8 cellular contexts compared by ENCODE assay signal in genomic region chr3:141336672-141337522, GRCh38. TPM values are rescaled to one million over a fixed set of nuclear protein-coding genes. Genes with fewer than 3 reads are reported as not detected.
DNase-seq lines count a peak whose midpoint lies in the region; ATAC-seq and TF ChIP-seq lines count a peak whose summit lies in the region.

No MANE protein-coding gene starts in this region.

- no peaks in the 10 kb centered on the region for H3K4me1 ChIP-seq in CD4-positive, alpha-beta memory T cell (ENCODE audit: insufficient read depth, low read length)

- CTCF ChIA-PET in CD4-positive, alpha-beta memory T cell (lab: Charles Lee; ENCODE audit: partially characterized antibody) = interaction anchor here (1.0 kb wide), 1 partner anchor 24 kb away, joined by 3 read pairs; no protein-coding TSS in a partner anchor
- CTCF ChIA-PET in activated CD4-positive, alpha-beta T cell treated with anti-CD3 and anti-CD28 coated beads for 36 hours (lab: Charles Lee) = interaction anchor here (0.6 to 1.6 kb wide), 5 partner anchors 12 to 105 kb away, joined by 3 to 4 read pairs (median 3); no protein-coding TSS in a partner anchor

- peaks cover 23% of the 10 kb centered on the region for H3K4me1 Mint-ChIP-seq in dendritic cell treated with granulocyte-macrophage colony-stimulating factor and Interleukin-4, amounts not matched to agents 40 ng/mL and 50 ng/mL, for 4 days (ENCODE audit: low read depth)
- H3K4me1 Mint-ChIP-seq in type B pancreatic cell (ENCODE audit: unreplicated experiment) = peaks cover 28% of the 10 kb centered on the region
- no peaks in the 10 kb centered on the region for H3K4me1 Mint-ChIP-seq in CD4-positive, alpha-beta memory T cell
- H3K4me1 Mint-ChIP-seq in activated CD4-positive, alpha-beta T cell treated with anti-CD3 and anti-CD28 coated beads for 36 hours = peaks cover 3% of the 10 kb centered on the region

- ATAC-seq in GM21825 (IDR thresholded peaks at IDR 0.05; ENCODE audit: unreplicated experiment) = peak; percentile 88
- no peak for ATAC-seq in activated CD4-positive, alpha-beta T cell treated with anti-CD3 and anti-CD28 coated beads for 36 hours

- H3K9me3 Mint-ChIP-seq in dendritic cell treated with granulocyte-macrophage colony-stimulating factor and Interleukin-4, amounts not matched to agents 40 ng/mL and 50 ng/mL, for 4 days = peaks cover 17% of the 10 kb centered on the region
- peaks cover 4% of the 10 kb centered on the region for H3K9me3 Mint-ChIP-seq in type B pancreatic cell
- H3K9me3 Mint-ChIP-seq in CD4-positive, alpha-beta memory T cell = peaks cover 0 to 4% (median 0%) of the 10 kb centered on the region in 8 donors
- H3K9me3 Mint-ChIP-seq in activated CD4-positive, alpha-beta T cell treated with anti-CD3 and anti-CD28 coated beads for 36 hours (ENCODE audit: low read depth) = no peaks in the 10 kb centered on the region

- no peaks in the 10 kb centered on the region for H3K36me3 Mint-ChIP-seq in dendritic cell treated with granulocyte-macrophage colony-stimulating factor and Interleukin-4, amounts not matched to agents 40 ng/mL and 50 ng/mL, for 4 days (ENCODE audit: low read depth)
- no peaks in the 10 kb centered on the region for H3K36me3 Mint-ChIP-seq in type B pancreatic cell
- no peaks in the 10 kb centered on the region for H3K36me3 Mint-ChIP-seq in CD4-positive, alpha-beta memory T cell
- H3K36me3 Mint-ChIP-seq in activated CD4-positive, alpha-beta T cell treated with anti-CD3 and anti-CD28 coated beads for 36 hours (ENCODE audit: low read depth) = no peaks in the 10 kb centered on the region

- intact Hi-C loops in dendritic cell treated with granulocyte-macrophage colony-stimulating factor and Interleukin-4, amounts not matched to agents 40 ng/mL and 50 ng/mL, for 4 days (cut with micrococcal nuclease) = no loop called here
- intact Hi-C loops in lower leg skin (cut with DNase I; ENCODE audit: low total_unique reads) = no loop called here
- intact Hi-C loops in CD4-positive, alpha-beta memory T cell (cut with micrococcal nuclease) = no loop called here
- intact Hi-C loops in activated CD4-positive, alpha-beta T cell treated with anti-CD3 and anti-CD28 coated beads for 36 hours (cut with DNase I, micrococcal nuclease) = no loop called here

- H3K27me3 Mint-ChIP-seq in dendritic cell treated with granulocyte-macrophage colony-stimulating factor and Interleukin-4, amounts not matched to agents 40 ng/mL and 50 ng/mL, for 4 days = no peaks in the 10 kb centered on the region
- H3K27me3 Mint-ChIP-seq in type B pancreatic cell = no peaks in the 10 kb centered on the region
- H3K27me3 Mint-ChIP-seq in CD4-positive, alpha-beta memory T cell = peaks cover 13 to 18% of the 10 kb centered on the region in 2 donors
- peaks cover 5% of the 10 kb centered on the region for H3K27me3 Mint-ChIP-seq in activated CD4-positive, alpha-beta T cell treated with anti-CD3 and anti-CD28 coated beads for 36 hours

- no peak overlapping the region for H3K27ac ChIP-seq in CD4-positive, alpha-beta memory T cell (ENCODE audit: low read depth, low read length)

- H3K4me3 Mint-ChIP-seq in dendritic cell treated with granulocyte-macrophage colony-stimulating factor and Interleukin-4, amounts not matched to agents 40 ng/mL and 50 ng/mL, for 4 days = no peak overlapping the region
- no peak overlapping the region for H3K4me3 Mint-ChIP-seq in type B pancreatic cell
- H3K4me3 Mint-ChIP-seq in CD4-positive, alpha-beta memory T cell = no peak overlapping the region
- no peak overlapping the region for H3K4me3 Mint-ChIP-seq in activated CD4-positive, alpha-beta T cell treated with anti-CD3 and anti-CD28 coated beads for 36 hours

- TF ChIP-seq CTCF in GM12864 (IDR thresholded peaks at IDR 0.05; ENCODE audit: low read depth, low read length, missing control alignments) = no peak
- TF ChIP-seq CTCF in type B pancreatic cell (conservative IDR thresholded peaks at IDR 0.05) = no peak
- no peak for TF ChIP-seq CTCF in lower leg skin (IDR thresholded peaks at IDR 0.05)

- H3K27ac Mint-ChIP-seq in dendritic cell treated with granulocyte-macrophage colony-stimulating factor and Interleukin-4, amounts not matched to agents 40 ng/mL and 50 ng/mL, for 4 days = peak overlapping the region; percentile 47
- peak overlapping the region; percentile 40 for H3K27ac Mint-ChIP-seq in type B pancreatic cell
- H3K27ac Mint-ChIP-seq in CD4-positive, alpha-beta memory T cell = peak overlapping the region in 1 of 7 donors; percentile 43
- H3K27ac Mint-ChIP-seq in activated CD4-positive, alpha-beta T cell treated with anti-CD3 and anti-CD28 coated beads for 36 hours = no peak overlapping the region

- no peaks in the 10 kb centered on the region for H3K36me3 ChIP-seq in MG63
- H3K36me3 ChIP-seq in CD4-positive, alpha-beta memory T cell (ENCODE audit: insufficient read depth, low read length) = no peaks in the 10 kb centered on the region

- 75 to 76% methylated on average over 12 of the region's 12 CpGs for WGBS in lower leg skin, 2 donors

- no peak for TF ChIP-seq POLR2A in lower leg skin (IDR thresholded peaks at IDR 0.05)

- DNase-seq in GM12864 (ENCODE audit: low read depth) (peak; percentile 94), MG63 (peak; percentile 78), type B pancreatic cell (ENCODE audit: extremely low spot score, unreplicated experiment) (no peak), lower leg skin (ENCODE audit: low spot score in 2 of 2) (no peak)
- no peak for DNase-seq in CD4-positive, alpha-beta memory T cell
- DNase-seq in activated CD4-positive, alpha-beta T cell treated with anti-CD3 and anti-CD28 coated beads for 36 hours = no peak

- no peaks in the 10 kb centered on the region for H3K9me3 ChIP-seq in MG63
- H3K9me3 ChIP-seq in CD4-positive, alpha-beta memory T cell (ENCODE audit: control insufficient read depth in 1 of 2, low read length in 2 of 2) = no peaks in the 10 kb centered on the region

- POLR2A ChIA-PET in CD4-positive, alpha-beta memory T cell (lab: Charles Lee; ENCODE audit: partially characterized antibody) = no interaction called here
- POLR2A ChIA-PET in activated CD4-positive, alpha-beta T cell treated with anti-CD3 and anti-CD28 coated beads for 36 hours (lab: Charles Lee) = no interaction called here

- no peaks in the 10 kb centered on the region for H3K27me3 ChIP-seq in MG63
- H3K27me3 ChIP-seq in CD4-positive, alpha-beta memory T cell (ENCODE audit: insufficient read depth, low read length) = no peaks in the 10 kb centered on the region

- H3K4me3 ChIP-seq in GM12864 (ENCODE audit: low read depth, low read length) (no peak overlapping the region; the same call in 1 of the 2 replicates), MG63 (no peak overlapping the region), lower leg skin (ENCODE audit: low read depth, poor library complexity, severe bottlenecking) (no peak overlapping the region)
- H3K4me3 ChIP-seq in CD4-positive, alpha-beta memory T cell (ENCODE audit: low read length in 2 of 2) = no peak overlapping the region

RNA-seq across cellular contexts. Expression of gene ZBTB38, which starts 31.4 kb away (rescaled TPM):
- total RNA-seq in MG63 (2014; rRNA removed; shearing (Covaris generic); ENCODE audit: low replicate concordance) = 15.8 and 29.9 TPM in 2 replicates
- total RNA-seq in type B pancreatic cell (ENCODE audit: low replicate concordance) (29.4 and 35.4 TPM in 2 replicates), lower leg skin (100 to 1,000 TPM in 1 of 4 donors, 10 to 100 TPM in 3; 46.8 to 104 (median 72.6) TPM)
- total RNA-seq in CD4-positive, alpha-beta memory T cell = 10 to 100 TPM; 86.6 to 87.8 TPM
- 100 to 1,000 TPM in 1 of 2 donors, 10 to 100 TPM in 1; 44.1 to 103 TPM for polyA plus RNA-seq in CD4-positive, alpha-beta memory T cell
- total RNA-seq in activated CD4-positive, alpha-beta T cell treated with anti-CD3 and anti-CD28 coated beads for 36 hours = 10 to 100 TPM; 21.3 to 22.0 TPM

Comparison
In these comparisons a context has a peak if more than half of its experiments do, and no peak if none do; other contexts are left out.
1. DNase-seq: peak in GM12864 (single experiment) and MG63 (single experiment); none in type B pancreatic cell (single experiment), lower leg skin (0 of 2), CD4-positive, alpha-beta memory T cell (0 of 5) and activated CD4-positive, alpha-beta T cell treated with anti-CD3 and anti-CD28 coated beads for 36 hours (single experiment).